In the genomic region with DNA sequence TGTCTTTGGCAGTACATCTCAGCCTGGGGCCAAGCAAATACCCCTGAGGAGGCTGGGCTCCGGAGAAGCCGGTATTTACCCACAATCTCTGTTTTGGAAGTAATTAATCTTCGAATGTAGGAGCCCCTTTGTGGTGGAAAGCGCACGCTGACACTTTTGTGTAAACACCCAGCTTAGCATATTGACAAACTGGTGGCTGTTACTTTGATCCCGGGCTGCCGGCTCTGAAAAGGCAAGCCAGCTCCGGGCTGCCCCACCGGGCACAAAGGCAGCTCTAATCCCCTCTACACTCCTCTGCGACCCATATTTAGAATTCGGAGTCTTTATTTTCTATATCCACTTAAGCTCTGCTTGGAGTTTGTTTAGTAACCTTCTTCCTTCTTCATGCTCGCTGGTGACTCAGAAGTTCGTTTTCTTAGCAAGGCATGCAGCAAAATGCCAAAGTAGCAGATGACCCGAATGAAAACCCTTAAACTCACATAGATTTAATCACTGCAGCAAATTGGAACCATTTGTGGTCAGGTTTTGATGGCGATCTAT, we compare ENCODE assay signal across 1 cellular context.
A peak's percentile ranks its signal among the peaks of the same experiment; 100 is the strongest.
TF ChIP-seq lines count a peak whose summit lies in the region.

No MANE protein-coding gene starts in this region.

TF ChIP-seq in SK-N-SH, 30 proteins besides CTCF, POLR2A, EP300 and RAD21 (continued from another document):
- TF ChIP-seq, protein P1, sequence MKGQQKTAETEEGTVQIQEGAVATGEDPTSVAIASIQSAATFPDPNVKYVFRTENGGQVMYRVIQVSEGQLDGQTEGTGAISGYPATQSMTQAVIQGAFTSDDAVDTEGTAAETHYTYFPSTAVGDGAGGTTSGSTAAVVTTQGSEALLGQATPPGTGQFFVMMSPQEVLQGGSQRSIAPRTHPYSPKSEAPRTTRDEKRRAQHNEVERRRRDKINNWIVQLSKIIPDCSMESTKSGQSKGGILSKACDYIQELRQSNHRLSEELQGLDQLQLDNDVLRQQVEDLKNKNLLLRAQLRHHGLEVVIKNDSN (IDR thresholded peaks at IDR 0.05; ENCODE audit: borderline replicate concordance, low read depth): no peak
- TF ChIP-seq TCF12 (IDR thresholded peaks at IDR 0.05) (peak; percentile 97), ELF1 (IDR thresholded peaks at IDR 0.05) (no peak), MEF2A (IDR thresholded peaks at IDR 0.05; ENCODE audit: borderline replicate concordance, low read depth) (no peak), MXI1 (IDR thresholded peaks at IDR 0.05; ENCODE audit: low read depth, low read length) (no peak), SMC3 (IDR thresholded peaks at IDR 0.05; ENCODE audit: low read depth, low read length) (no peak), TAF1 (IDR thresholded peaks at IDR 0.05; ENCODE audit: borderline replicate concordance, low read depth, low read length) (no peak), EZH2phosphoT487 (IDR thresholded peaks at IDR 0.05; ENCODE audit: borderline replicate concordance, low read depth) (no peak), RCOR1 (IDR thresholded peaks at IDR 0.05; ENCODE audit: low read length) (no peak), JUND (IDR thresholded peaks at IDR 0.05) (peak; percentile 82), FOXM1 (IDR thresholded peaks at IDR 0.05; ENCODE audit: low read depth) (peak; percentile 74; the same call in 1 of the 2 replicates), TEAD4 (IDR thresholded peaks at IDR 0.05; ENCODE audit: borderline replicate concordance, insufficient read depth) (peak; percentile 75; the same call in 1 of the 2 replicates), GATA2 (CRISPR knock-in tag; IDR thresholded peaks at IDR 0.05) (no peak), FOSL2 (IDR thresholded peaks at IDR 0.05; ENCODE audit: borderline replicate concordance, low read depth) (peak; percentile 80), GABPA (IDR thresholded peaks at IDR 0.05; ENCODE audit: low read depth) (no peak), SIN3A (IDR thresholded peaks at IDR 0.05; ENCODE audit: borderline replicate concordance, low read depth, low read length) (no peak), YY1 (IDR thresholded peaks at IDR 0.05; ENCODE audit: low read depth) (0 out of 2 replicates have a peak, but pooled peaks have one; percentile 28), NRF1 (IDR thresholded peaks at IDR 0.05; ENCODE audit: low read depth, low read length) (no peak)
- TF ChIP-seq, protein P2, sequence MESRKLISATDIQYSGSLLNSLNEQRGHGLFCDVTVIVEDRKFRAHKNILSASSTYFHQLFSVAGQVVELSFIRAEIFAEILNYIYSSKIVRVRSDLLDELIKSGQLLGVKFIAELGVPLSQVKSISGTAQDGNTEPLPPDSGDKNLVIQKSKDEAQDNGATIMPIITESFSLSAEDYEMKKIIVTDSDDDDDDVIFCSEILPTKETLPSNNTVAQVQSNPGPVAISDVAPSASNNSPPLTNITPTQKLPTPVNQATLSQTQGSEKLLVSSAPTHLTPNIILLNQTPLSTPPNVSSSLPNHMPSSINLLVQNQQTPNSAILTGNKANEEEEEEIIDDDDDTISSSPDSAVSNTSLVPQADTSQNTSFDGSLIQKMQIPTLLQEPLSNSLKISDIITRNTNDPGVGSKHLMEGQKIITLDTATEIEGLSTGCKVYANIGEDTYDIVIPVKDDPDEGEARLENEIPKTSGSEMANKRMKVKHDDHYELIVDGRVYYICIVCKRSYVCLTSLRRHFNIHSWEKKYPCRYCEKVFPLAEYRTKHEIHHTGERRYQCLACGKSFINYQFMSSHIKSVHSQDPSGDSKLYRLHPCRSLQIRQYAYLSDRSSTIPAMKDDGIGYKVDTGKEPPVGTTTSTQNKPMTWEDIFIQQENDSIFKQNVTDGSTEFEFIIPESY (IDR thresholded peaks at IDR 0.05; ENCODE audit: borderline replicate concordance, low read depth): 0 out of 2 replicates have a peak, but pooled peaks have one; percentile 35
- TF ChIP-seq, protein P3, sequence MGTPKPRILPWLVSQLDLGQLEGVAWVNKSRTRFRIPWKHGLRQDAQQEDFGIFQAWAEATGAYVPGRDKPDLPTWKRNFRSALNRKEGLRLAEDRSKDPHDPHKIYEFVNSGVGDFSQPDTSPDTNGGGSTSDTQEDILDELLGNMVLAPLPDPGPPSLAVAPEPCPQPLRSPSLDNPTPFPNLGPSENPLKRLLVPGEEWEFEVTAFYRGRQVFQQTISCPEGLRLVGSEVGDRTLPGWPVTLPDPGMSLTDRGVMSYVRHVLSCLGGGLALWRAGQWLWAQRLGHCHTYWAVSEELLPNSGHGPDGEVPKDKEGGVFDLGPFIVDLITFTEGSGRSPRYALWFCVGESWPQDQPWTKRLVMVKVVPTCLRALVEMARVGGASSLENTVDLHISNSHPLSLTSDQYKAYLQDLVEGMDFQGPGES (IDR thresholded peaks at IDR 0.05; ENCODE audit: low read depth, low read length): no peak
- TF ChIP-seq, protein P4, sequence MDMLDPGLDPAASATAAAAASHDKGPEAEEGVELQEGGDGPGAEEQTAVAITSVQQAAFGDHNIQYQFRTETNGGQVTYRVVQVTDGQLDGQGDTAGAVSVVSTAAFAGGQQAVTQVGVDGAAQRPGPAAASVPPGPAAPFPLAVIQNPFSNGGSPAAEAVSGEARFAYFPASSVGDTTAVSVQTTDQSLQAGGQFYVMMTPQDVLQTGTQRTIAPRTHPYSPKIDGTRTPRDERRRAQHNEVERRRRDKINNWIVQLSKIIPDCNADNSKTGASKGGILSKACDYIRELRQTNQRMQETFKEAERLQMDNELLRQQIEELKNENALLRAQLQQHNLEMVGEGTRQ (IDR thresholded peaks at IDR 0.05; ENCODE audit: borderline replicate concordance, low read depth, low read length): no peak
